8 cellular contexts compared by ENCODE assay signal in genomic region chrX:39149761-39150160, GRCh38.
DNase-seq lines count a peak whose midpoint lies in the region; ATAC-seq and TF ChIP-seq lines count a peak whose summit lies in the region.

No MANE protein-coding gene starts in this region.

- H3K27ac Mint-ChIP-seq in CD8-positive, alpha-beta T cell = no peak overlapping the region

- TF ChIP-seq POLR2A in adrenal gland (IDR thresholded peaks at IDR 0.05) = no peak

- no peak overlapping the region for H3K9ac ChIP-seq in smooth muscle cell (ENCODE audit: low read depth)

- no peak overlapping the region for H3K27ac ChIP-seq in CD8-positive, alpha-beta T cell (ENCODE audit: low read depth, low read length)
- H3K27ac ChIP-seq in SJCRH30 = no peak overlapping the region
- no peak overlapping the region for H3K27ac ChIP-seq in adrenal gland
- H3K27ac ChIP-seq in smooth muscle cell (ENCODE audit: low read depth) = no peak overlapping the region

- WGBS in adrenal gland, 4 donors = 19 to 36% (median 30%) methylated on average over 8 of the region's 8 CpGs
- 29% methylated on average over 8 of the region's 8 CpGs for WGBS in smooth muscle cell (ENCODE audit: low lambda C conversion rate)

- POLR2A ChIA-PET in CD8-positive, alpha-beta T cell (lab: Charles Lee) = no interaction called here

- H3K4me2 ChIP-seq in smooth muscle cell = no peak overlapping the region

- H3K9me3 Mint-ChIP-seq in CD8-positive, alpha-beta T cell = no peaks in the 10 kb centered on the region

- H3K4me3 ChIP-seq in CD8-positive, alpha-beta T cell (ENCODE audit: low read depth, low read length) = no peak overlapping the region
- H3K4me3 ChIP-seq in SJCRH30 = no peak overlapping the region
- no peak overlapping the region for H3K4me3 ChIP-seq in adrenal gland
- H3K4me3 ChIP-seq in smooth muscle cell = no peak overlapping the region

- CTCF ChIA-PET in CD8-positive, alpha-beta T cell (lab: Charles Lee) = interaction anchor here (0.5 to 4.0 kb wide), 15 partner anchors 33 to 424 kb away, joined by 3 to 18 read pairs (median 4); no protein-coding TSS in a partner anchor

- no peaks in the 10 kb centered on the region for H3K27me3 ChIP-seq in CD8-positive, alpha-beta T cell (ENCODE audit: insufficient read depth, low read length)
- no peaks in the 10 kb centered on the region for H3K27me3 ChIP-seq in SJCRH30
- peaks cover 14% of the 10 kb centered on the region for H3K27me3 ChIP-seq in adrenal gland
- H3K27me3 ChIP-seq in smooth muscle cell (ENCODE audit: low read depth) = no peaks in the 10 kb centered on the region

- no peaks in the 10 kb centered on the region for H3K27me3 Mint-ChIP-seq in CD8-positive, alpha-beta T cell (ENCODE audit: low read depth)

- no peak overlapping the region for H3K4me3 Mint-ChIP-seq in CD8-positive, alpha-beta T cell

- H2AFZ ChIP-seq in smooth muscle cell (ENCODE audit: low read depth) = no peak overlapping the region

- no peaks in the 10 kb centered on the region for H3K4me1 Mint-ChIP-seq in CD8-positive, alpha-beta T cell (ENCODE audit: low read depth)

- no peaks in the 10 kb centered on the region for H3K9me3 ChIP-seq in CD8-positive, alpha-beta T cell (ENCODE audit: low read length)
- no peaks in the 10 kb centered on the region for H3K9me3 ChIP-seq in SJCRH30 (replicated peaks)
- no peaks in the 10 kb centered on the region for H3K9me3 ChIP-seq in adrenal gland (replicated peaks in 1 of 3)
- no peaks in the 10 kb centered on the region for H3K9me3 ChIP-seq in smooth muscle cell (replicated peaks; ENCODE audit: low read depth)

- H4K20me1 ChIP-seq in smooth muscle cell (ENCODE audit: low read depth) = no peaks in the 10 kb centered on the region

- H3K79me2 ChIP-seq in smooth muscle cell (ENCODE audit: low read depth) = no peaks in the 10 kb centered on the region

- no peaks in the 10 kb centered on the region for H3K4me1 ChIP-seq in CD8-positive, alpha-beta T cell (ENCODE audit: insufficient read depth, low read length)
- H3K4me1 ChIP-seq in SJCRH30 (peaks cover 5% of the 10 kb centered on the region), adrenal gland (replicated peaks in 1 of 2) (no peaks in the 10 kb centered on the region), smooth muscle cell (ENCODE audit: low read depth) (no peaks in the 10 kb centered on the region)

- ATAC-seq in CD8-positive, alpha-beta T cell = no peak
- ATAC-seq in GM18870 (IDR thresholded peaks at IDR 0.05; ENCODE audit: unreplicated experiment) (no peak), GM18868 (IDR thresholded peaks at IDR 0.05; ENCODE audit: unreplicated experiment) (no peak)

- intact Hi-C loops in CD8-positive, alpha-beta T cell (cut with DNase I, micrococcal nuclease) = loop anchor here (1.0 to 10.0 kb wide), 5 partner anchors 165 to 395 kb away; no protein-coding TSS in a partner anchor
- intact Hi-C loops in adrenal gland (cut with DNase I) = loop anchor here (5.0 to 10.0 kb wide), 2 partner anchors 382 to 395 kb away; no protein-coding TSS in a partner anchor

- no peaks in the 10 kb centered on the region for H3K36me3 Mint-ChIP-seq in CD8-positive, alpha-beta T cell

- peak; percentile 22 to 72 (median 52) for DNase-seq in CD8-positive, alpha-beta T cell
- DNase-seq in HUDEP-2 (lab: John Stamatoyannopoulos, UW; ENCODE audit: unreplicated experiment in 76 of 76) (peak in 53 of 76 experiments; percentile 0 to 52 (median 10)), SJCRH30 (peak; percentile 38 to 68), adrenal gland (peak; percentile 39 to 86 (median 62)), hippocampal formation (lab: John Stamatoyannopoulos, UW) (peak; percentile 35 to 54), smooth muscle cell (lab: John Stamatoyannopoulos, UW; ENCODE audit: unreplicated experiment) (peak; percentile 6)

- TF ChIP-seq CTCF in CD8-positive, alpha-beta T cell (IDR thresholded peaks at IDR 0.05) = peak; percentile 54
- TF ChIP-seq CTCF in adrenal gland (IDR thresholded peaks at IDR 0.05) (peak; percentile 34 to 66 (median 54)), smooth muscle cell (IDR thresholded peaks at IDR 0.05; ENCODE audit: borderline replicate concordance, insufficient read depth, poor library complexity, severe bottlenecking) (peak; percentile 66)

- no peaks in the 10 kb centered on the region for H3F3A ChIP-seq in smooth muscle cell (ENCODE audit: low read depth)

- no peaks in the 10 kb centered on the region for H3K36me3 ChIP-seq in CD8-positive, alpha-beta T cell (ENCODE audit: insufficient read depth, low read length)
- no peaks in the 10 kb centered on the region for H3K36me3 ChIP-seq in SJCRH30
- H3K36me3 ChIP-seq in adrenal gland (replicated peaks in 1 of 2) = no peaks in the 10 kb centered on the region
- no peaks in the 10 kb centered on the region for H3K36me3 ChIP-seq in smooth muscle cell (ENCODE audit: low read depth)

Comparison
In these comparisons a context has a peak if more than half of its experiments do, and no peak if none do; other contexts are left out.
1. DNase-seq: peak in every context shown above with its lines; median percentile 62 in adrenal gland; 53 in SJCRH30; 52 in CD8-positive, alpha-beta T cell; 44 in hippocampal formation; 10 in HUDEP-2; 6 in smooth muscle cell.